In genomic region chr9:26856413-26857032, GRCh38 we compare ENCODE assay signal across 8 cellular contexts. TPM values are rescaled to one million over a fixed set of nuclear protein-coding genes. Genes with fewer than 3 reads are reported as not detected.
DNase-seq lines count a peak whose midpoint lies in the region; ATAC-seq, FAIRE-seq and TF ChIP-seq lines count a peak whose summit lies in the region.

No MANE protein-coding gene starts in this region.

- no peaks in the 10 kb centered on the region for H3K79me2 ChIP-seq in astrocyte (ENCODE audit: insufficient read depth, low read length)

- ATAC-seq in GM18907 (IDR thresholded peaks at IDR 0.05; ENCODE audit: unreplicated experiment) = peak; percentile 85
- peak; percentile 78 for ATAC-seq in HG03196 (IDR thresholded peaks at IDR 0.05; ENCODE audit: unreplicated experiment)
- peak; percentile 67 for ATAC-seq in left lobe of liver
- ATAC-seq in GM19324 (IDR thresholded peaks at IDR 0.05; ENCODE audit: low FRiP score, unreplicated experiment) = no peak

- H3K27ac Mint-ChIP-seq in astrocyte (ENCODE audit: unreplicated experiment) = no peak overlapping the region

- H3K36me3 Mint-ChIP-seq in astrocyte (ENCODE audit: low read depth, unreplicated experiment) = peaks cover 4% of the 10 kb centered on the region

- no peak overlapping the region for H3K9ac ChIP-seq in astrocyte (ENCODE audit: low read length)

- no peaks in the 10 kb centered on the region for H3K36me3 ChIP-seq in astrocyte (ENCODE audit: insufficient read depth, low read length)

- H4K20me1 ChIP-seq in astrocyte (ENCODE audit: insufficient read depth, low read length) = no peaks in the 10 kb centered on the region

- H3K9me3 ChIP-seq in astrocyte (ENCODE audit: insufficient read depth, low read depth, low read length) = no peaks in the 10 kb centered on the region

- DNase-seq in DMS 273 (lab: John Stamatoyannopoulos, UW; ENCODE audit: unreplicated experiment) (peak; percentile 69), NCI-H2196 treated with DMSO at 0.1 percent for 48 hours (lab: John Stamatoyannopoulos, UW; ENCODE audit: unreplicated experiment) (peak; percentile 47), astrocyte (ENCODE audit: low read depth) (peak; percentile 15), left lobe of liver (ENCODE audit: low spot score) (no peak), middle frontal gyrus (ENCODE audit: extremely low spot score, low spot score) (no peak)

- H3K4me3 ChIP-seq in astrocyte (ENCODE audit: insufficient read depth, low read depth, low read length) = no peak overlapping the region

- no peak overlapping the region for H3K4me2 ChIP-seq in astrocyte (ENCODE audit: low read length)

- no peaks in the 10 kb centered on the region for H3K27me3 Mint-ChIP-seq in astrocyte (ENCODE audit: low read depth, unreplicated experiment)

- no peaks in the 10 kb centered on the region for H3K4me1 Mint-ChIP-seq in astrocyte (ENCODE audit: low read depth, unreplicated experiment)

- no peak for FAIRE-seq in astrocyte (lab: Jason Lieb, UNC)

- no peaks in the 10 kb centered on the region for H3K9me3 Mint-ChIP-seq in astrocyte (ENCODE audit: unreplicated experiment)

- no peaks in the 10 kb centered on the region for H3K27me3 ChIP-seq in astrocyte (ENCODE audit: insufficient read depth, low read length)

- H3K4me3 Mint-ChIP-seq in astrocyte (ENCODE audit: unreplicated experiment) = no peak overlapping the region

- peak; percentile 55 for TF ChIP-seq CTCF in astrocyte (IDR thresholded peaks at IDR 0.05; ENCODE audit: insufficient read depth, low read depth, low read length)

- H3K4me1 ChIP-seq in astrocyte (ENCODE audit: insufficient read depth, low read length) = no peaks in the 10 kb centered on the region

- H3K27ac ChIP-seq in astrocyte (ENCODE audit: low read depth, low read length) = no peak overlapping the region

- no peak overlapping the region for H2AFZ ChIP-seq in astrocyte (ENCODE audit: low read depth, low read length)

RNA-seq across cellular contexts. Expression of gene CAAP1, which starts 36.1 kb away (rescaled TPM):
- total RNA-seq in astrocyte = 16.3 and 16.7 TPM in 2 replicates
- 10.5 TPM for total RNA-seq in left lobe of liver

Comparison
In these comparisons a context has a peak if more than half of its experiments do, and no peak if none do; other contexts are left out.
1. DNase-seq: peak in DMS 273 (single experiment), NCI-H2196 treated with DMSO at 0.1 percent for 48 hours (single experiment) and astrocyte (single experiment); none in left lobe of liver (single experiment) and middle frontal gyrus (single experiment).